ENCODE assay signal across 10 cellular contexts in the genomic region with DNA sequence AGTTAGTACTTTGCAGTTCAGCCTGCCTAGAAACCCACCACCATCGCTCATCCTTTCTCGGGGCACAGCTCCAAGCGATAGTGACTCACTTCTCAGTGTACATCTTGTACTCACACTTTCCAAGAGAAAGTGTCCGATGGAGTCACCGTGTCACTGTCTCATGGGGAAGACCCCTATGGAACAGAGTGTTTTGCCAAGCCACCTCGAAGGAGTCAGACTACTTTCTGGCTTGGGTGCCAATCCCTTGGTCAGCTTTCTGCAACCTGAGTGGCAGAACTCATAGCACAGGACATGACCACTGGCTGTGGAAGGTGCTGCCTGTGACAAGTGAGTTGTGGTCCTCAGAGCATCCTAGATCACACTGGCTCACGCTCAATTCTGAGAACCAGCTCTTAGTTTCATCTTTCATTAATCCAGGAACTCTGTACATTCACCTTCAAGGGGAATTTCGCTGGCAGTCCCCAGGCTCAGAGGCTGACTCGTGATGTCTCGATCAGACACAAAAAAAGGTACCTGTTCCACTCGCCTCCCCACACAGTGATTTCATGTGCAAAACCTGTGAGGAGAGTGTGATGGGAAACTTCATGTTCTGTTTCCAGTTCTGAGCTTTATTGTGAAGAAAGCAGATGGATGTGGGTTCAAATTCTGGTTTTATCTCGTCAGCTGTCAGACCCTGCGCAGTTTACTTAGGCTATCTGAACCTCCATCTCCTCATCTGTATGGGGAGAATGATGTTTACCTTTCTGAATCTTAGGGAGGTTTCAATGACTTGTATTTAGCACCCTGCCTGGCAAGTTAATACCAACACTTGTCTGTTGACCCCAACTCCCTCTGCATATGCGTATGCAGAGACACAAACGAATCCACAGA.
DNase-seq lines count a peak whose midpoint lies in the region; ATAC-seq and TF ChIP-seq lines count a peak whose summit lies in the region.
"Had no signal": no experiment of that assay in that cellular context is flagged by ENCODE, and none has a peak within 500 bp of the region (broad histone marks: within the 10 kb centered on the region; RNA-seq: fewer than 3 reads in every experiment).

No MANE protein-coding gene starts in this region.

- no peak overlapping the region for H3K27ac ChIP-seq in CD4-positive, alpha-beta T cell (ENCODE audit: low read depth, low read length)
- H3K27ac ChIP-seq in right atrium auricular region: no peak overlapping the region

- no peak for DNase-seq in CD4-positive, alpha-beta T cell
- DNase-seq in T-cell: no peak
- peak; percentile 63 to 70 (median 69) for DNase-seq in stimulated activated CD4-positive, alpha-beta T cell treated with anti-CD3 and anti-CD28 coated beads, Interleukin-12 subunit alpha, Interleukin-12 subunit beta, amount 100 ng/mL, for 48 hours (ENCODE audit: low read depth in 2 of 3, low spot score in 1 of 3)
- DNase-seq in superior temporal gyrus (ENCODE audit: extremely low spot score): no peak
- no peak for DNase-seq in NCI-H2107 treated with DMSO at 0.1 percent for 48 hours (lab: John Stamatoyannopoulos, UW; ENCODE audit: unreplicated experiment)
- DNase-seq in NCI-H1092 treated with DMSO at 0.1 percent for 48 hours (lab: John Stamatoyannopoulos, UW): no peak
- no peak for DNase-seq in right atrium auricular region (ENCODE audit: low spot score)
- DNase-seq: NCI-H1417 treated with DMSO at 0.1 percent for 48 hours had no signal

- TF ChIP-seq CTCF in CD4-positive, alpha-beta T cell (IDR thresholded peaks at IDR 0.05): no peak
- no peak for TF ChIP-seq CTCF in right atrium auricular region (IDR thresholded peaks at IDR 0.05)

- no peaks in the 10 kb centered on the region for H3K27me3 ChIP-seq in CD4-positive, alpha-beta T cell (ENCODE audit: control insufficient read depth, insufficient read depth, low read length)
- no peaks in the 10 kb centered on the region for H3K27me3 ChIP-seq in right atrium auricular region

- H3K4me1 ChIP-seq in right atrium auricular region: no peaks in the 10 kb centered on the region

- H3K36me3 Mint-ChIP-seq in CD4-positive, alpha-beta T cell (ENCODE audit: low read depth): peaks cover 4% of the 10 kb centered on the region
- H3K36me3 Mint-ChIP-seq in T-cell: peaks cover 3% of the 10 kb centered on the region
- H3K36me3 Mint-ChIP-seq in activated T-helper 17 cell treated with anti-CD3 and anti-CD28 coated beads, Interleukin-2, amount 50 U/mL, for 72 hours (ENCODE audit: low read depth): no peaks in the 10 kb centered on the region

- CTCF ChIA-PET in CD4-positive, alpha-beta T cell (lab: Charles Lee): interaction anchor here (0.8 to 1.7 kb wide), 3 partner anchors 9 to 131 kb away, joined by 3 to 5 read pairs (median 4); no protein-coding TSS in a partner anchor
- CTCF ChIA-PET in T-cell (lab: Charles Lee): interaction anchor here (0.5 to 1.1 kb wide), 4 partner anchors 62 to 155 kb away, joined by 3 to 8 read pairs (median 4); no protein-coding TSS in a partner anchor

- H3K4me3 Mint-ChIP-seq in CD4-positive, alpha-beta T cell: no peak overlapping the region
- no peak overlapping the region for H3K4me3 Mint-ChIP-seq in T-cell
- H3K4me3 Mint-ChIP-seq in activated T-helper 17 cell treated with anti-CD3 and anti-CD28 coated beads, Interleukin-2, amount 50 U/mL, for 72 hours: peak overlapping the region; percentile 73
- H3K4me3 Mint-ChIP-seq: neural crest cell had no signal

- intact Hi-C loops in CD4-positive, alpha-beta T cell (cut with DNase I, micrococcal nuclease): loop anchor here in 1 of 2 experiments (2.0 to 10.0 kb wide), 2 partner anchors 131 to 261 kb away; no protein-coding TSS in a partner anchor

- H3K27me3 Mint-ChIP-seq in CD4-positive, alpha-beta T cell: no peaks in the 10 kb centered on the region
- H3K27me3 Mint-ChIP-seq in T-cell: no peaks in the 10 kb centered on the region
- no peaks in the 10 kb centered on the region for H3K27me3 Mint-ChIP-seq in activated T-helper 17 cell treated with anti-CD3 and anti-CD28 coated beads, Interleukin-2, amount 50 U/mL, for 72 hours

- POLR2A ChIA-PET in CD4-positive, alpha-beta T cell (lab: Charles Lee): interaction anchor here (0.9 to 7.9 kb wide), 4 partner anchors 8 to 126 kb away, joined by 3 to 113 read pairs (median 6); a partner anchor contains a TSS
- POLR2A ChIA-PET in T-cell (lab: Charles Lee): no interaction called here

- no peaks in the 10 kb centered on the region for H3K9me3 Mint-ChIP-seq in CD4-positive, alpha-beta T cell
- peaks cover 0 to under 1% (median under 1%) of the 10 kb centered on the region in 3 donors for H3K9me3 Mint-ChIP-seq in T-cell
- H3K9me3 Mint-ChIP-seq in activated T-helper 17 cell treated with anti-CD3 and anti-CD28 coated beads, Interleukin-2, amount 50 U/mL, for 72 hours: no peaks in the 10 kb centered on the region

- no peaks in the 10 kb centered on the region for H3K9me3 ChIP-seq in CD4-positive, alpha-beta T cell (ENCODE audit: control insufficient read depth, low read length)
- H3K9me3 ChIP-seq in right atrium auricular region: no peaks in the 10 kb centered on the region

- peak overlapping the region; percentile 25 for H3K27ac Mint-ChIP-seq in CD4-positive, alpha-beta T cell
- peak overlapping the region; percentile 56 to 74 for H3K27ac Mint-ChIP-seq in T-cell
- H3K27ac Mint-ChIP-seq in activated T-helper 17 cell treated with anti-CD3 and anti-CD28 coated beads, Interleukin-2, amount 50 U/mL, for 72 hours: peak overlapping the region; percentile 89

- no peaks in the 10 kb centered on the region for H3K36me3 ChIP-seq in right atrium auricular region

- peaks cover 42% of the 10 kb centered on the region for H3K4me1 Mint-ChIP-seq in CD4-positive, alpha-beta T cell (ENCODE audit: low read depth)
- H3K4me1 Mint-ChIP-seq in T-cell: peaks cover 47 to 83% (median 61%) of the 10 kb centered on the region in 3 donors
- peaks cover 59% of the 10 kb centered on the region for H3K4me1 Mint-ChIP-seq in activated T-helper 17 cell treated with anti-CD3 and anti-CD28 coated beads, Interleukin-2, amount 50 U/mL, for 72 hours

- no peak for ATAC-seq in CD4-positive, alpha-beta T cell (ENCODE audit: poor library complexity)
- no peak for ATAC-seq in T-cell (replicated peaks in 1 of 4)
- ATAC-seq in activated T-helper 17 cell treated with anti-CD3 and anti-CD28 coated beads, Interleukin-2, amount 50 U/mL, for 72 hours (replicated peaks): peak; percentile 73

- no peak overlapping the region for H3K4me3 ChIP-seq in right atrium auricular region

Comparison
In these comparisons a context has a peak if more than half of its experiments do, and no peak if none do; other contexts are left out.
1. DNase-seq: peak in stimulated activated CD4-positive, alpha-beta T cell treated with anti-CD3 and anti-CD28 coated beads, Interleukin-12 subunit alpha, Interleukin-12 subunit beta, amount 100 ng/mL, for 48 hours (3 of 3); none in CD4-positive, alpha-beta T cell (0 of 10), T-cell (0 of 34), superior temporal gyrus (single experiment), NCI-H2107 treated with DMSO at 0.1 percent for 48 hours (single experiment), NCI-H1092 treated with DMSO at 0.1 percent for 48 hours (single experiment) and right atrium auricular region (single experiment).
2. H3K27ac Mint-ChIP-seq: peak in every context shown above with its lines; median percentile 89 in activated T-helper 17 cell treated with anti-CD3 and anti-CD28 coated beads, Interleukin-2, amount 50 U/mL, for 72 hours; 65 in T-cell; 25 in CD4-positive, alpha-beta T cell.